12 cellular contexts compared by ENCODE assay signal in genomic region chr7:36301914-36302771, GRCh38.
DNase-seq lines count a peak whose midpoint lies in the region; ATAC-seq, FAIRE-seq and TF ChIP-seq lines count a peak whose summit lies in the region.
"Had no signal": no experiment of that assay in that cellular context is flagged by ENCODE, and none has a peak within 500 bp of the region (broad histone marks: within the 10 kb centered on the region; RNA-seq: fewer than 3 reads in every experiment).

No MANE protein-coding gene starts in this region.

- H3K27ac ChIP-seq in astrocyte (ENCODE audit: low read depth, low read length), result no peak overlapping the region
- H3K27ac ChIP-seq in subcutaneous abdominal adipose tissue (ENCODE audit: low read depth, low read length), result peak overlapping the region; percentile 84
- H3K27ac ChIP-seq: 22Rv1 had no signal

- peaks cover 3% of the 10 kb centered on the region for H3K9me3 Mint-ChIP-seq in astrocyte (ENCODE audit: unreplicated experiment)
- H3K9me3 Mint-ChIP-seq: activated B cell treated with CpG ODN at 0.5 μM for 24 hours; activated T-helper 2 cell treated with anti-CD3 and anti-CD28 coated beads, Interferon-gamma antibody, Interleukin-2, Interleukin-4, amounts not matched to agents 10 μg/mL and 5 μg/mL and 100 μg/mL, durations not matched to agents 14 hours and 24 hours and 36 hours had no signal

- H3K4me2 ChIP-seq in astrocyte (ENCODE audit: low read length), result peak overlapping the region; percentile 30

- peak overlapping the region; percentile 31 for H3K27ac Mint-ChIP-seq in astrocyte (ENCODE audit: unreplicated experiment)
- H3K27ac Mint-ChIP-seq: activated B cell treated with CpG ODN at 0.5 μM for 24 hours; activated T-helper 2 cell treated with anti-CD3 and anti-CD28 coated beads, Interferon-gamma antibody, Interleukin-2, Interleukin-4, amounts not matched to agents 10 μg/mL and 5 μg/mL and 100 μg/mL, durations not matched to agents 14 hours and 24 hours and 36 hours had no signal

- no peaks in the 10 kb centered on the region for H3K79me2 ChIP-seq in astrocyte (ENCODE audit: insufficient read depth, low read length)

- ATAC-seq in GM19455 (IDR thresholded peaks at IDR 0.05; ENCODE audit: unreplicated experiment), result no peak

- H2AFZ ChIP-seq in astrocyte (ENCODE audit: low read depth, low read length), result peak overlapping the region; percentile 42

- H4K20me1 ChIP-seq in astrocyte (ENCODE audit: insufficient read depth, low read length), result peaks cover 6% of the 10 kb centered on the region

- H3K4me1 ChIP-seq in astrocyte (ENCODE audit: insufficient read depth, low read length), result peaks cover 27% of the 10 kb centered on the region
- peaks cover 27 to 70% (median 63%) of the 10 kb centered on the region in 5 donors for H3K4me1 ChIP-seq in subcutaneous abdominal adipose tissue (ENCODE audit: control insufficient read depth in 5 of 5, insufficient read depth in 5 of 5, low read length in 5 of 5)

- no peak overlapping the region for H3K4me3 ChIP-seq in astrocyte (ENCODE audit: insufficient read depth, low read depth, low read length)
- H3K4me3 ChIP-seq in subcutaneous abdominal adipose tissue (ENCODE audit: low read depth in 1 of 5, low read length in 5 of 5), result no peak overlapping the region

- no peak overlapping the region for H3K4me3 Mint-ChIP-seq in astrocyte (ENCODE audit: unreplicated experiment)
- H3K4me3 Mint-ChIP-seq: activated B cell treated with CpG ODN at 0.5 μM for 24 hours had no signal

- no peak for FAIRE-seq in astrocyte (lab: Jason Lieb, UNC)
- no peak for FAIRE-seq in D721Med (lab: Jason Lieb, UNC)
- FAIRE-seq: islet of Langerhans had no signal

- no peaks in the 10 kb centered on the region for H3K27me3 Mint-ChIP-seq in astrocyte (ENCODE audit: low read depth, unreplicated experiment)
- H3K27me3 Mint-ChIP-seq: activated B cell treated with CpG ODN at 0.5 μM for 24 hours had no signal

- H3K36me3 ChIP-seq in astrocyte (ENCODE audit: insufficient read depth, low read length), result no peaks in the 10 kb centered on the region
- H3K36me3 ChIP-seq in subcutaneous abdominal adipose tissue (ENCODE audit: control insufficient read depth in 5 of 5, insufficient read depth in 5 of 5, low read length in 5 of 5), result peaks cover 0 to 34% (median 26%) of the 10 kb centered on the region in 5 donors

- DNase-seq in NCI-H2107 treated with DMSO at 0.1 percent for 48 hours (lab: John Stamatoyannopoulos, UW; ENCODE audit: unreplicated experiment), result peak; percentile 18
- no peak for DNase-seq in NCI-H2107 (lab: John Stamatoyannopoulos, UW)
- peak; percentile 39 for DNase-seq in astrocyte (ENCODE audit: low read depth)
- DNase-seq in kidney glomerular epithelial cell (lab: John Stamatoyannopoulos, UW), result peak; percentile 40
- DNase-seq in stimulated activated CD4-positive, alpha-beta T cell treated with anti-CD3 and anti-CD28 coated beads, Interleukin-2, amount 100 ng/mL, for 48 hours, result no peak
- no peak for DNase-seq in D721Med (ENCODE audit: insufficient read length, low spot score)
- DNase-seq: activated B cell treated with CpG ODN at 0.5 μM for 24 hours had no signal

- peaks cover 13% of the 10 kb centered on the region for H3K4me1 Mint-ChIP-seq in astrocyte (ENCODE audit: low read depth, unreplicated experiment)
- H3K4me1 Mint-ChIP-seq: activated B cell treated with CpG ODN at 0.5 μM for 24 hours had no signal

- TF ChIP-seq CTCF in astrocyte (IDR thresholded peaks at IDR 0.05; ENCODE audit: insufficient read depth, low read depth, low read length) (no peak), D721Med (IDR thresholded peaks at IDR 0.05; ENCODE audit: insufficient read depth, missing control alignments) (no peak)

- no peaks in the 10 kb centered on the region for H3K9me3 ChIP-seq in astrocyte (ENCODE audit: insufficient read depth, low read depth, low read length)
- H3K9me3 ChIP-seq in subcutaneous abdominal adipose tissue (ENCODE audit: control insufficient read depth in 5 of 5, low read length in 5 of 5), result no peaks in the 10 kb centered on the region

- H3K9ac ChIP-seq in astrocyte (ENCODE audit: low read length), result no peak overlapping the region
- H3K9ac ChIP-seq in subcutaneous abdominal adipose tissue (ENCODE audit: low read length in 5 of 5), result peak overlapping the region in 1 of 5 donors; percentile 26

- H3K36me3 Mint-ChIP-seq in astrocyte (ENCODE audit: low read depth, unreplicated experiment), result peaks cover 11% of the 10 kb centered on the region

- no peaks in the 10 kb centered on the region for H3K27me3 ChIP-seq in astrocyte (ENCODE audit: insufficient read depth, low read length)
- H3K27me3 ChIP-seq in subcutaneous abdominal adipose tissue (ENCODE audit: control insufficient read depth in 5 of 5, insufficient read depth in 4 of 5, low read length in 5 of 5), result peaks cover 0 to 2% (median 0%) of the 10 kb centered on the region in 5 donors

Comparison
In these comparisons a context has a peak if more than half of its experiments do, and no peak if none do; other contexts are left out.
1. DNase-seq: peak in NCI-H2107 treated with DMSO at 0.1 percent for 48 hours (single experiment), astrocyte (single experiment) and kidney glomerular epithelial cell (single experiment); none in NCI-H2107 (single experiment), stimulated activated CD4-positive, alpha-beta T cell treated with anti-CD3 and anti-CD28 coated beads, Interleukin-2, amount 100 ng/mL, for 48 hours (0 of 2) and D721Med (single experiment).